8 cellular contexts compared by ENCODE assay signal in the genomic region with DNA sequence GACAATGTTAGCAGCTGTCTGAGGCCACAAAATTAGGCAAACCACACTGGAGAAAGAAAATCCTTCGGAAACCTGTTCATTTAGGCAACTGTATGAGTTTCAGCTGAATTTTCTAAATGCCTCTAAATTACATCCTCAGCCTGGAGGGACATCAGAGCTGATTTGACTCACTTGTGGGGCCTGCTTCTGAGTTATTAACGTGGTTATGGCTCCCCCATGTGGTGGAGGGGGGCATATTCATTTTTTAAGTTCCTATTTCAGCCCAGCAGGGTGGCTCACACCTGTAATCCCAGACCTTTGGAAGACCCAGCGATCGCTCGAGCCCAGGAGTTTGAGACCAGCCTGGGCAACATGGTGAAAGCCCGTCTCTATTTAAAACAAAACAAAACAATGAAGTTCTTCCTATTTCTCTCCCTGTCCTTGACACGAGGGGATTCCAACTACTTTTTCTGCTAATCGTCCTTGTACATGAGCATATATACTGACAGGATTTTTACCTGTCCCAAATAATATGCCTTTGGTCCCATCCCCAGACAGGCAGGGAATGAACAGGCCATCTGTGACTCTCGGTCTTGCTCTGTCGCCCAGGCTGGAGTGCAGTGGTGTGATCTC. TPM values are rescaled to one million over a fixed set of nuclear protein-coding genes. Genes with fewer than 3 reads are reported as not detected.
DNase-seq lines count a peak whose midpoint lies in the region; ATAC-seq, FAIRE-seq and TF ChIP-seq lines count a peak whose summit lies in the region.

No MANE protein-coding gene starts in this region.

- intact Hi-C loops in HCT116 (cut with micrococcal nuclease) (loop anchor here (1.0 to 2.0 kb wide), 5 partner anchors 72 to 237 kb away; no protein-coding TSS in a partner anchor), colonic mucosa (cut with DNase I) (loop anchor here (2.0 to 5.0 kb wide), 2 partner anchors 183 to 237 kb away; no protein-coding TSS in a partner anchor), HepG2 (cut with micrococcal nuclease; ENCODE audit: unreplicated experiment) (loop anchor here (1.0 to 10.0 kb wide), 4 partner anchors 81 to 236 kb away; no protein-coding TSS in a partner anchor)
- intact Hi-C loops in activated CD4-positive, alpha-beta T cell treated with anti-CD3 and anti-CD28 coated beads, Interleukin-2, amount 10 ng/mL, durations not matched to agents 24 days and 14 days (cut with micrococcal nuclease): loop anchor here (1.0 to 2.0 kb wide), 2 partner anchors 77 to 236 kb away; no protein-coding TSS in a partner anchor

- TF ChIP-seq EP300 in HepG2 (IDR thresholded peaks at IDR 0.05; ENCODE audit: low read depth in 2 of 2, low read length in 2 of 2) (no peak), HepG2 (CRISPR knock-in tag; IDR thresholded peaks at IDR 0.05; ENCODE audit: borderline replicate concordance) (no peak)

- POLR2A ChIA-PET in BJ (lab: Charles Lee): interaction anchor here (0.6 kb wide), 1 partner anchor 31 kb away, joined by 3 read pairs; no protein-coding TSS in a partner anchor
- POLR2A ChIA-PET in HCT116 (lab: Charles Lee): interaction anchor here (0.6 kb wide), 1 partner anchor 236 kb away, joined by 3 read pairs; no protein-coding TSS in a partner anchor
- POLR2A ChIA-PET in HepG2 (lab: Yijun Ruan, JAX): no interaction called here

- H3K9me3 Mint-ChIP-seq in activated CD4-positive, alpha-beta T cell treated with anti-CD3 and anti-CD28 coated beads, Interleukin-2, amount 10 ng/mL, durations not matched to agents 24 days and 14 days: no peaks in the 10 kb centered on the region

- DNase-seq in BJ (ENCODE audit: low read depth) (peak; percentile 34), HCT116 (ENCODE audit: low read depth, low spot score) (peak; percentile 77), NCI-H526 (lab: John Stamatoyannopoulos, UW) (peak; percentile 60 to 88), colonic mucosa (peak; percentile 70), HepG2 (ENCODE audit: low spot score) (peak; percentile 70)
- DNase-seq in activated CD4-positive, alpha-beta T cell treated with anti-CD3 and anti-CD28 coated beads, Interleukin-2, amount 10 ng/mL, durations not matched to agents 24 days and 14 days: peak; percentile 91
- DNase-seq in stimulated activated CD4-positive, alpha-beta T cell treated with anti-CD3 and anti-CD28 coated beads, TNF-alpha, amount 100 ng/mL, for 4 hours (ENCODE audit: low read depth in 3 of 3): peak; percentile 22 to 63 (median 27)

- H3K27ac ChIP-seq in HCT116 (ENCODE audit: low read depth, low read length) (no peak overlapping the region), colonic mucosa (no peak overlapping the region), HepG2 (ENCODE audit: extremely low read length, insufficient read depth, low read length) (no peak overlapping the region)

- WGBS in HepG2 (ENCODE audit: low lambda C conversion rate): 10% methylated on average over 10 of the region's 10 CpGs

- H3K36me3 ChIP-seq in BJ (ENCODE audit: control insufficient read depth, insufficient read depth, low read length): no peaks in the 10 kb centered on the region
- no peaks in the 10 kb centered on the region for H3K36me3 ChIP-seq in HCT116 (ENCODE audit: control insufficient read depth in 1 of 2, insufficient read depth in 2 of 2, low read length in 2 of 2)
- H3K36me3 ChIP-seq in colonic mucosa: no peaks in the 10 kb centered on the region
- H3K36me3 ChIP-seq in HepG2 (replicated peaks in 1 of 2; ENCODE audit: control insufficient read depth in 1 of 2, insufficient read depth in 2 of 2, low read length in 2 of 2): no peaks in the 10 kb centered on the region

- RAD21 ChIA-PET in HCT116 (lab: Charles Lee; ENCODE audit: low non-redundant PET in 1 of 2, low total read pairs in 2 of 2, uncharacterized antibody in 2 of 2, unreplicated experiment in 2 of 2): interaction anchor here (0.7 to 1.7 kb wide), 8 partner anchors 76 to 188 kb away, joined by 3 to 14 read pairs (median 4); no protein-coding TSS in a partner anchor

- H3K27me3 ChIP-seq in BJ (ENCODE audit: control insufficient read depth, insufficient read depth, low read length): peaks cover 10% of the 10 kb centered on the region
- H3K27me3 ChIP-seq in HCT116 (ENCODE audit: insufficient read depth, low read length): peaks cover 36% of the 10 kb centered on the region
- H3K27me3 ChIP-seq in colonic mucosa: no peaks in the 10 kb centered on the region
- peaks cover 0 to 11% of the 10 kb centered on the region in 2 experiments; a peak in 3 of 5 replicates for H3K27me3 ChIP-seq in HepG2 (ENCODE audit: control insufficient read depth in 1 of 2, insufficient read depth in 2 of 2, low read length in 2 of 2)

- ATAC-seq in HCT116 (peak; percentile 87), HepG2 (peak; percentile 92), GM19035 (IDR thresholded peaks at IDR 0.05; ENCODE audit: unreplicated experiment) (no peak)

- peak; percentile 95 for TF ChIP-seq RAD21 in HCT116 (IDR thresholded peaks at IDR 0.05; ENCODE audit: low read depth)
- TF ChIP-seq RAD21 in HepG2 (CRISPR knock-in tag; IDR thresholded peaks at IDR 0.05): peak; percentile 75

- H3K9me2 ChIP-seq in HCT116 (ENCODE audit: insufficient read depth): no peaks in the 10 kb centered on the region

- H3K9me3 ChIP-seq in HCT116 (ENCODE audit: control insufficient read depth in 1 of 2, insufficient read depth in 1 of 2, low read depth in 1 of 2, low read length in 2 of 2): no peaks in the 10 kb centered on the region
- no peaks in the 10 kb centered on the region for H3K9me3 ChIP-seq in colonic mucosa
- H3K9me3 ChIP-seq in HepG2 (ENCODE audit: low read length): no peaks in the 10 kb centered on the region

- H3K4me1 Mint-ChIP-seq in activated CD4-positive, alpha-beta T cell treated with anti-CD3 and anti-CD28 coated beads, Interleukin-2, amount 10 ng/mL, durations not matched to agents 24 days and 14 days: peaks cover 10% of the 10 kb centered on the region

- CTCF ChIA-PET in BJ (lab: Yijun Ruan, JAX): interaction anchor here (0.6 to 7.7 kb wide), 37 partner anchors 8 to 336 kb away, joined by 3 to 84 read pairs (median 4); partner anchors contain the start of genes IGFL4, PGLYRP1 and PPP5C
- CTCF ChIA-PET in HCT116 (lab: Charles Lee): interaction anchor here (1.0 to 12.3 kb wide), 13 partner anchors 16 to 256 kb away, joined by 3 to 305 read pairs (median 4); no protein-coding TSS in a partner anchor
- CTCF ChIA-PET in HepG2 (lab: Yijun Ruan, JAX; ENCODE audit: low intra/inter-chr PET ratio, low total read pairs): interaction anchor here (1.3 to 3.2 kb wide), 4 partner anchors 182 to 237 kb away, joined by 3 to 57 read pairs (median 20); no protein-coding TSS in a partner anchor

- TF ChIP-seq CTCF in BJ (IDR thresholded peaks at IDR 0.05; ENCODE audit: insufficient read depth, low read depth, low read length): peak; percentile 82
- TF ChIP-seq CTCF in HCT116 (IDR thresholded peaks at IDR 0.05 in 2 of 3, conservative IDR thresholded peaks at IDR 0.05 in 1 of 3; ENCODE audit: borderline replicate concordance in 1 of 3, insufficient read depth in 1 of 3, low read depth in 2 of 3, low read length in 2 of 3): peak; percentile 65 to 96 (median 82)
- TF ChIP-seq CTCF in colonic mucosa (IDR thresholded peaks at IDR 0.05): peak; percentile 77
- TF ChIP-seq CTCF in HepG2 (CRISPR knock-in tag; IDR thresholded peaks at IDR 0.05): peak; percentile 85

- peaks cover 57% of the 10 kb centered on the region for H3K27me3 Mint-ChIP-seq in activated CD4-positive, alpha-beta T cell treated with anti-CD3 and anti-CD28 coated beads, Interleukin-2, amount 10 ng/mL, durations not matched to agents 24 days and 14 days

- no peak overlapping the region for H3K9ac ChIP-seq in HCT116 (ENCODE audit: low read length)
- no peak overlapping the region for H3K9ac ChIP-seq in colonic mucosa (ENCODE audit: low read depth in 2 of 2, low read length in 2 of 2)
- no peak overlapping the region for H3K9ac ChIP-seq in HepG2 (ENCODE audit: insufficient read depth, low read depth, low read length)

- in situ Hi-C loops in HepG2 (cut with HindIII; ENCODE audit: extremely low pct_ligation_motif_present, low pct_unique_long_range_greater_than_20kb): loop anchor here (5.0 kb wide), 2 partner anchors 183 to 238 kb away; no protein-coding TSS in a partner anchor

- no peaks in the 10 kb centered on the region for H4K20me1 ChIP-seq in HCT116 (ENCODE audit: insufficient read depth)
- H4K20me1 ChIP-seq in HepG2 (ENCODE audit: insufficient read depth, low read length): no peaks in the 10 kb centered on the region

- H2AFZ ChIP-seq in HCT116 (ENCODE audit: low read depth, low read length, poor library complexity, severe bottlenecking) (no peak overlapping the region), HepG2 (ENCODE audit: low read length) (no peak overlapping the region)

- H3K4me3 Mint-ChIP-seq in activated CD4-positive, alpha-beta T cell treated with anti-CD3 and anti-CD28 coated beads, Interleukin-2, amount 10 ng/mL, durations not matched to agents 24 days and 14 days: no peak overlapping the region

- H3K4me1 ChIP-seq in HCT116 (ENCODE audit: control insufficient read depth in 1 of 2, insufficient read depth in 2 of 2, low read length in 2 of 2) (peaks cover 15 to 16% of the 10 kb centered on the region in 2 experiments), colonic mucosa (no peaks in the 10 kb centered on the region), HepG2 (ENCODE audit: insufficient read depth, low read length) (no peaks in the 10 kb centered on the region)

- FAIRE-seq in HepG2 (lab: Jason Lieb, UNC): peak; percentile 81

- H3K27ac Mint-ChIP-seq in activated CD4-positive, alpha-beta T cell treated with anti-CD3 and anti-CD28 coated beads, Interleukin-2, amount 10 ng/mL, durations not matched to agents 24 days and 14 days: no peak overlapping the region

- H3K4me3 ChIP-seq in BJ (ENCODE audit: low read depth, low read length): no peak overlapping the region
- no peak overlapping the region for H3K4me3 ChIP-seq in HCT116 (replicated peaks in 1 of 2; ENCODE audit: low read depth in 1 of 2, low read length in 2 of 2)
- no peak overlapping the region for H3K4me3 ChIP-seq in colonic mucosa
- H3K4me3 ChIP-seq in HepG2 (replicated peaks in 1 of 3; ENCODE audit: insufficient read depth in 1 of 3, low read depth in 2 of 3, low read length in 3 of 3): no peak overlapping the region

- no peaks in the 10 kb centered on the region for H3K36me3 Mint-ChIP-seq in activated CD4-positive, alpha-beta T cell treated with anti-CD3 and anti-CD28 coated beads, Interleukin-2, amount 10 ng/mL, durations not matched to agents 24 days and 14 days (ENCODE audit: low read depth)

- no TSS peak for BruUV-seq in HCT116 (replicated peaks; lab: Mats Ljungman, UMichigan)
- no TSS peak for BruUV-seq in HepG2 (replicated peaks; lab: Mats Ljungman, UMichigan)

- H3K4me2 ChIP-seq in HCT116 (ENCODE audit: low read length) (no peak overlapping the region), HepG2 (ENCODE audit: low read depth, low read length) (no peak overlapping the region)

- no peaks in the 10 kb centered on the region for H3K79me2 ChIP-seq in HCT116 (ENCODE audit: insufficient read depth, low read length)
- H3K79me2 ChIP-seq in HepG2 (ENCODE audit: insufficient read depth, low read length): no peaks in the 10 kb centered on the region

- TF ChIP-seq POLR2A in HCT116 (IDR thresholded peaks at IDR 0.05; ENCODE audit: borderline replicate concordance, extremely low read depth, insufficient read depth, insufficient read length) (no peak), HepG2 (IDR thresholded peaks at IDR 0.05; ENCODE audit: insufficient read depth in 1 of 2, low read depth in 2 of 2, low read length in 2 of 2) (no peak)

RNA-seq across cellular contexts. Expression of gene HIF3A, which starts 31.5 kb away (rescaled TPM):
- polyA plus RNA-seq in BJ (2011; rRNA removed) (not detected in 2 replicates), HepG2 (2011; rRNA removed) (0.22 and 0.38 TPM in 2 replicates)
- polyA minus RNA-seq in BJ (2011; rRNA and poly(A)+ RNA removed): not detected in 2 replicates
- total RNA-seq in HCT116 (2021; ENCODE audit: unreplicated experiment) (0.98 TPM), colonic mucosa (1 to 10 TPM; 5.7 to 7.1 TPM), HepG2 (2016; rRNA removed; fragmentation: Illumina TruSeq; extraction: Trizol) (0.09 TPM in 1 of 2 replicates, not detected in the other)
- 0.19 and 0.27 TPM in 2 replicates for polyA plus RNA-seq in HCT116 (2012)
- not detected in 2 replicates for total RNA-seq in activated CD4-positive, alpha-beta T cell treated with anti-CD3 and anti-CD28 coated beads, Interleukin-2, amount 10 ng/mL, durations not matched to agents 24 days and 14 days
- total RNA-seq in HepG2 (2016; cell fraction: cytosol; rRNA removed; fragmentation: Illumina TruSeq; extraction: Trizol; ENCODE audit: low read depth): not detected in 2 replicates
- not detected in 2 replicates for total RNA-seq in HepG2 (2016; cell fraction: insoluble cytoplasmic fraction; rRNA removed; fragmentation: Illumina TruSeq; extraction: Trizol)
- total RNA-seq in HepG2 (2016; cell fraction: membrane; rRNA removed; fragmentation: Illumina TruSeq; extraction: Trizol): not detected in 2 replicates
- not detected in 2 replicates for total RNA-seq in HepG2 (2016; cell fraction: nucleus; rRNA removed; fragmentation: Illumina TruSeq; extraction: Trizol)
- 0.13 and 0.36 TPM in 2 replicates for polyA plus RNA-seq in HepG2 (2011; cell fraction: cytosol; rRNA removed)
- polyA plus RNA-seq in HepG2 (2011; cell fraction: nucleus; rRNA removed): 2.3 and 2.4 TPM in 2 replicates
- polyA plus RNA-seq in HepG2 (2012): 1.6 and 4.3 TPM in 2 replicates
- not detected in 2 replicates for polyA plus RNA-seq in HepG2 (2016; cell fraction: cytosol; fragmentation: Illumina TruSeq; extraction: Trizol; ENCODE audit: low read depth)
- not detected in 2 replicates for polyA plus RNA-seq in HepG2 (2016; cell fraction: insoluble cytoplasmic fraction; fragmentation: Illumina TruSeq; extraction: Trizol; ENCODE audit: low read depth)
- not detected in 2 replicates for polyA plus RNA-seq in HepG2 (2016; cell fraction: membrane; fragmentation: Illumina TruSeq; extraction: Trizol; ENCODE audit: low read depth)
- 0.52 TPM in 1 of 2 replicates, not detected in the other for polyA plus RNA-seq in HepG2 (2016; cell fraction: nucleus; fragmentation: Illumina TruSeq; extraction: Trizol; ENCODE audit: insufficient read depth, low read depth)
- polyA minus RNA-seq in HepG2 (2011; rRNA and poly(A)+ RNA removed; ENCODE audit: low replicate concordance): 0.72 and 0.87 TPM in 2 replicates
- 0.62 and 1.3 TPM in 2 replicates for polyA minus RNA-seq in HepG2 (2011; cell fraction: cytosol; rRNA and poly(A)+ RNA removed)
- polyA minus RNA-seq in HepG2 (2011; cell fraction: nucleus; rRNA and poly(A)+ RNA removed): 0.64 and 0.87 TPM in 2 replicates

RNA-seq across cellular contexts. Expression of gene IGFL1, which starts 35.8 kb away (rescaled TPM):
- polyA plus RNA-seq in BJ (2011; rRNA removed): not detected in 2 replicates
- not detected in 2 replicates for polyA minus RNA-seq in BJ (2011; rRNA and poly(A)+ RNA removed)
- not detected for total RNA-seq in HCT116 (2021; ENCODE audit: unreplicated experiment)
- not detected in 2 replicates for polyA plus RNA-seq in HCT116 (2012)
- total RNA-seq in activated CD4-positive, alpha-beta T cell treated with anti-CD3 and anti-CD28 coated beads, Interleukin-2, amount 10 ng/mL, durations not matched to agents 24 days and 14 days: not detected in 2 replicates
- not detected for total RNA-seq in colonic mucosa
- not detected in 2 replicates for total RNA-seq in HepG2 (2016; rRNA removed; fragmentation: Illumina TruSeq; extraction: Trizol)
- total RNA-seq in HepG2 (2016; cell fraction: cytosol; rRNA removed; fragmentation: Illumina TruSeq; extraction: Trizol; ENCODE audit: low read depth): not detected in 2 replicates
- not detected in 2 replicates for total RNA-seq in HepG2 (2016; cell fraction: insoluble cytoplasmic fraction; rRNA removed; fragmentation: Illumina TruSeq; extraction: Trizol)
- not detected in 2 replicates for total RNA-seq in HepG2 (2016; cell fraction: membrane; rRNA removed; fragmentation: Illumina TruSeq; extraction: Trizol)
- not detected in 2 replicates for total RNA-seq in HepG2 (2016; cell fraction: nucleus; rRNA removed; fragmentation: Illumina TruSeq; extraction: Trizol)
- not detected in 2 replicates for polyA plus RNA-seq in HepG2 (2011; rRNA removed)
- not detected in 2 replicates for polyA plus RNA-seq in HepG2 (2011; cell fraction: cytosol; rRNA removed)
- not detected in 2 replicates for polyA plus RNA-seq in HepG2 (2011; cell fraction: nucleus; rRNA removed)
- polyA plus RNA-seq in HepG2 (2012): not detected in 2 replicates
- polyA plus RNA-seq in HepG2 (2016; cell fraction: cytosol; fragmentation: Illumina TruSeq; extraction: Trizol; ENCODE audit: low read depth): not detected in 2 replicates
- polyA plus RNA-seq in HepG2 (2016; cell fraction: insoluble cytoplasmic fraction; fragmentation: Illumina TruSeq; extraction: Trizol; ENCODE audit: low read depth): not detected in 2 replicates
- polyA plus RNA-seq in HepG2 (2016; cell fraction: membrane; fragmentation: Illumina TruSeq; extraction: Trizol; ENCODE audit: low read depth): not detected in 2 replicates
- not detected in 2 replicates for polyA plus RNA-seq in HepG2 (2016; cell fraction: nucleus; fragmentation: Illumina TruSeq; extraction: Trizol; ENCODE audit: insufficient read depth, low read depth)
- polyA minus RNA-seq in HepG2 (2011; rRNA and poly(A)+ RNA removed; ENCODE audit: low replicate concordance): 0.56 TPM in 1 of 2 replicates, not detected in the other
- not detected in 2 replicates for polyA minus RNA-seq in HepG2 (2011; cell fraction: cytosol; rRNA and poly(A)+ RNA removed)
- polyA minus RNA-seq in HepG2 (2011; cell fraction: nucleus; rRNA and poly(A)+ RNA removed): not detected in 2 replicates

Comparison
In these comparisons a context has a peak if more than half of its experiments do, and no peak if none do; other contexts are left out.
1. DNase-seq: peak in every context shown above with its lines; median percentile 91 in activated CD4-positive, alpha-beta T cell treated with anti-CD3 and anti-CD28 coated beads, Interleukin-2, amount 10 ng/mL, durations not matched to agents 24 days and 14 days; 77 in HCT116; 74 in NCI-H526; 70 in colonic mucosa; 70 in HepG2; 34 in BJ; 27 in stimulated activated CD4-positive, alpha-beta T cell treated with anti-CD3 and anti-CD28 coated beads, TNF-alpha, amount 100 ng/mL, for 4 hours.